19 cellular contexts compared by ENCODE assay signal in genomic region chr4:86054676-86055075, GRCh38.
DNase-seq lines count a peak whose midpoint lies in the region; ATAC-seq, FAIRE-seq and TF ChIP-seq lines count a peak whose summit lies in the region.
"Had no signal": no experiment of that assay in that cellular context is flagged by ENCODE, and none has a peak within 500 bp of the region (broad histone marks: within the 10 kb centered on the region; RNA-seq: fewer than 3 reads in every experiment).

No MANE protein-coding gene starts in this region.

- H3K4me1 Mint-ChIP-seq in brain = peaks cover 32% of the 10 kb centered on the region
- H3K4me1 Mint-ChIP-seq in nephron = peaks cover 33% of the 10 kb centered on the region
- H3K4me1 Mint-ChIP-seq in activated T-cell treated with anti-CD3 and anti-CD28 coated beads, Interleukin-2, amount 50 U/mL, for 24 hours (ENCODE audit: low read depth) = no peaks in the 10 kb centered on the region
- H3K4me1 Mint-ChIP-seq: CD4-positive, alpha-beta memory T cell had no signal

- ATAC-seq in GM21576 (IDR thresholded peaks at IDR 0.05; ENCODE audit: unreplicated experiment) = no peak

- FAIRE-seq in D721Med (lab: Jason Lieb, UNC) = peak; percentile 92
- FAIRE-seq in urothelium cell line (lab: Jason Lieb, UNC) = no peak
- FAIRE-seq: GM12892 had no signal

- H3K36me3 Mint-ChIP-seq in brain (peaks cover 42% of the 10 kb centered on the region), nephron (ENCODE audit: low read depth) (peaks cover 4% of the 10 kb centered on the region)
- H3K36me3 Mint-ChIP-seq in activated T-cell treated with anti-CD3 and anti-CD28 coated beads, Interleukin-2, amount 50 U/mL, for 24 hours (ENCODE audit: low read depth) = no peaks in the 10 kb centered on the region
- H3K36me3 Mint-ChIP-seq: CD4-positive, alpha-beta memory T cell had no signal

- no peak for TF ChIP-seq CTCF in D721Med (IDR thresholded peaks at IDR 0.05; ENCODE audit: insufficient read depth, missing control alignments)
- no peak for TF ChIP-seq CTCF in brain (conservative IDR thresholded peaks at IDR 0.05)
- no peak for TF ChIP-seq CTCF in nephron (IDR thresholded peaks at IDR 0.05; ENCODE audit: unreplicated experiment in 3 of 3)

- H3K27ac Mint-ChIP-seq in brain (peak overlapping the region; percentile 14 to 83 (median 76)), nephron (peak overlapping the region; percentile 13 to 67 (median 60))
- no peak overlapping the region for H3K27ac Mint-ChIP-seq in activated T-cell treated with anti-CD3 and anti-CD28 coated beads, Interleukin-2, amount 50 U/mL, for 24 hours
- H3K27ac Mint-ChIP-seq: CD4-positive, alpha-beta memory T cell had no signal

- H3K27me3 Mint-ChIP-seq in brain = peaks cover 3% of the 10 kb centered on the region
- H3K27me3 Mint-ChIP-seq in nephron (ENCODE audit: low read depth) = no peaks in the 10 kb centered on the region
- H3K27me3 Mint-ChIP-seq in activated T-cell treated with anti-CD3 and anti-CD28 coated beads, Interleukin-2, amount 50 U/mL, for 24 hours = no peaks in the 10 kb centered on the region
- H3K27me3 Mint-ChIP-seq: CD4-positive, alpha-beta memory T cell had no signal

- DNase-seq in D721Med (ENCODE audit: insufficient read length, low spot score) (no peak), NCI-H1694 (lab: John Stamatoyannopoulos, UW) (peak; percentile 70), urothelium cell line (ENCODE audit: low spot score) (no peak)
- no peak for DNase-seq in activated CD8-positive, alpha-beta memory T cell treated with anti-CD3 and anti-CD28 coated beads for 24 hours
- DNase-seq in activated T-cell treated with anti-CD3 and anti-CD28 coated beads, Interleukin-2, amount 50 U/mL, for 24 hours = no peak
- DNase-seq: ACHN; CD4-positive, alpha-beta memory T cell; GOT3; MV-4-11; NCI-H2081; NCI-H69; OCI-M1; RPMI8226; SIG-M5; SW 1271 had no signal

- H3K9me3 Mint-ChIP-seq in brain = no peaks in the 10 kb centered on the region
- no peaks in the 10 kb centered on the region for H3K9me3 Mint-ChIP-seq in nephron
- H3K9me3 Mint-ChIP-seq in activated T-cell treated with anti-CD3 and anti-CD28 coated beads, Interleukin-2, amount 50 U/mL, for 24 hours = no peaks in the 10 kb centered on the region

- H3K4me3 Mint-ChIP-seq in brain (peak overlapping the region in 4 of 5 experiments; percentile 11 to 30 (median 30)), nephron (peak overlapping the region in 1 of 3 experiments; percentile 10)
- H3K4me3 Mint-ChIP-seq in activated T-cell treated with anti-CD3 and anti-CD28 coated beads, Interleukin-2, amount 50 U/mL, for 24 hours = no peak overlapping the region
- H3K4me3 Mint-ChIP-seq: CD4-positive, alpha-beta memory T cell had no signal
